10 cellular contexts compared by ENCODE assay signal in the genomic region with DNA sequence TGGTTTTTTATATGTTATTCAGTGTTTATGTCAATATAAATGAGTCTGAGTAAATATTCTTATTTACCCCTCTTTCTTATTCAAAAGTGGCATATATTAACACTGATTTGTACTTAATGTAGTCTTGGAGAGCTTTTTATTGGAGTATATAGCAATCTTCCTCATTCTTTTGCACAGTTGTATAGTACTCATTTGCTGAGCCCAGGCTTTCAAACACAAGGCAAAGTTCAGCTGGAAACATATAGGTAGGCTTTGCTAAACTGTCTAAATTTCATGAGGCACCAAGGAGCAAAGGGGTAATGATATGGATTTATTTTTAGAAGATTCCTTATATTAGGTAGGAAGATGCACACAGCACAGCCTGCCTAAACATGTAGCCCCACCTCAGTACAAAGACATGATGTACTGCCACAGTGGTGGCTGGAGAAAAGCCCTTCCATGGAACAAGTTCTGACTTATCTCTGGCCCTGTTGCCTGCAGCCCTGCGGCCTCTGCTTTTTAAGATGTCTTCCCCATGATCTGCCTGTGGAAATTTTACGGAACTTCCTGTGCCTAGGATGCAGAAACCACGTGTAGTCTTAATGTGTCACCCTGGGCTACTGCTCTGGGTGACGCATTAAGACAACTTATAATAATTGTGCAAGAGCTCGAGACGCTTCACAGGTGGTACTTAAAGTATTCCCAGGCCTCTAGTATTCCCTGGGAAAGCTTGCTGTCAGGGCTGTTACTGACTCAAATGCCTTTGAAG. TPM values are rescaled to one million over a fixed set of nuclear protein-coding genes. Genes with fewer than 3 reads are reported as not detected.
DNase-seq lines count a peak whose midpoint lies in the region; ATAC-seq and TF ChIP-seq lines count a peak whose summit lies in the region.
"Had no signal": no experiment of that assay in that cellular context is flagged by ENCODE, and none has a peak within 500 bp of the region (broad histone marks: within the 10 kb centered on the region; RNA-seq: fewer than 3 reads in every experiment).

No MANE protein-coding gene starts in this region.

- peak overlapping the region; percentile 86 for H3K27ac ChIP-seq in HL-60 (replicated peaks)
- peak overlapping the region; percentile 77 for H3K27ac ChIP-seq in RWPE2 (ENCODE audit: poor library complexity, severe bottlenecking)

- no peaks in the 10 kb centered on the region for H3K9me3 ChIP-seq in RWPE2 (ENCODE audit: severe bottlenecking)

- no peaks in the 10 kb centered on the region for H3K36me3 Mint-ChIP-seq in stimulated activated effector memory CD8-positive, alpha-beta T cell treated with anti-CD3 and anti-CD28 coated beads, Interleukin-12 subunit alpha, Interleukin-12 subunit beta, amount 100 ng/mL, for 72 hours

- DNase-seq in HL-60 (ENCODE audit: low read depth in 1 of 2, low spot score in 1 of 2) (peak; percentile 61 to 66), RWPE2 (ENCODE audit: low spot score) (no peak), NCI-H1048 (lab: John Stamatoyannopoulos, UW) (no peak), SHP77 treated with DMSO at 0.1 percent for 48 hours (lab: John Stamatoyannopoulos, UW) (no peak)
- DNase-seq in stimulated activated effector memory CD8-positive, alpha-beta T cell treated with anti-CD3 and anti-CD28 coated beads, Interleukin-12 subunit alpha, Interleukin-12 subunit beta, amount 100 ng/mL, for 72 hours (ENCODE audit: low spot score in 2 of 2), result peak in 1 of 2 donors; percentile 39
- DNase-seq: activated gamma-delta T cell treated with Interleukin-2 at 50 U/mL for 16 hours, Karpas-422, T-helper 9 cell had no signal

- H3K36me3 ChIP-seq in RWPE2 (ENCODE audit: low read depth), result no peaks in the 10 kb centered on the region

- H3K4me3 ChIP-seq in HL-60 (replicated peaks; ENCODE audit: insufficient read depth, low read length) (no peak overlapping the region), RWPE2 (ENCODE audit: severe bottlenecking) (no peak overlapping the region)

- H3K4me3 Mint-ChIP-seq in stimulated activated effector memory CD8-positive, alpha-beta T cell treated with anti-CD3 and anti-CD28 coated beads, Interleukin-12 subunit alpha, Interleukin-12 subunit beta, amount 100 ng/mL, for 72 hours, result no peak overlapping the region

- TF ChIP-seq CTCF in HL-60 (IDR thresholded peaks at IDR 0.05; ENCODE audit: insufficient read depth, low read length) (no peak), RWPE2 (IDR thresholded peaks at IDR 0.05; ENCODE audit: poor library complexity, severe bottlenecking) (no peak)

- peaks cover 90% of the 10 kb centered on the region for H3K4me1 Mint-ChIP-seq in stimulated activated effector memory CD8-positive, alpha-beta T cell treated with anti-CD3 and anti-CD28 coated beads, Interleukin-12 subunit alpha, Interleukin-12 subunit beta, amount 100 ng/mL, for 72 hours

- H3K9me3 Mint-ChIP-seq in stimulated activated effector memory CD8-positive, alpha-beta T cell treated with anti-CD3 and anti-CD28 coated beads, Interleukin-12 subunit alpha, Interleukin-12 subunit beta, amount 100 ng/mL, for 72 hours, result no peaks in the 10 kb centered on the region

- H3K27me3 ChIP-seq in HL-60 (ENCODE audit: insufficient read depth, poor library complexity, severe bottlenecking) (no peaks in the 10 kb centered on the region), RWPE2 (ENCODE audit: insufficient read depth, poor library complexity, severe bottlenecking) (no peaks in the 10 kb centered on the region)

- peak; percentile 72 for ATAC-seq in RWPE2 (ENCODE audit: low read depth)
- peak; percentile 79 for ATAC-seq in esophagus mucosa
- ATAC-seq in stimulated activated effector memory CD8-positive, alpha-beta T cell treated with anti-CD3 and anti-CD28 coated beads, Interleukin-12 subunit alpha, Interleukin-12 subunit beta, amount 100 ng/mL, for 72 hours, result no peak
- ATAC-seq in HG03039 (IDR thresholded peaks at IDR 0.05; ENCODE audit: unreplicated experiment), result no peak

- H3K4me1 ChIP-seq in RWPE2 (ENCODE audit: insufficient read depth, poor library complexity, severe bottlenecking), result peaks cover 45% of the 10 kb centered on the region

- peak overlapping the region; percentile 68 for H3K27ac Mint-ChIP-seq in stimulated activated effector memory CD8-positive, alpha-beta T cell treated with anti-CD3 and anti-CD28 coated beads, Interleukin-12 subunit alpha, Interleukin-12 subunit beta, amount 100 ng/mL, for 72 hours

RNA-seq across cellular contexts. Expression of a gene that starts 9.6 kb away (rescaled TPM):
- 144 TPM for total RNA-seq in esophagus mucosa

RNA-seq across cellular contexts. Expression of a gene that starts 56.9 kb away (rescaled TPM):
- total RNA-seq in esophagus mucosa, result 12.6 TPM

RNA-seq across cellular contexts. Expression of a gene that starts 57.3 kb away (rescaled TPM):
- 38.8 TPM for total RNA-seq in esophagus mucosa

Comparison
In these comparisons a context has a peak if more than half of its experiments do, and no peak if none do; other contexts are left out.
1. DNase-seq: peak in HL-60 (2 of 2); none in RWPE2 (single experiment), NCI-H1048 (single experiment) and SHP77 treated with DMSO at 0.1 percent for 48 hours (single experiment).
2. ATAC-seq: peak in RWPE2 (single experiment) and esophagus mucosa (single experiment); none in stimulated activated effector memory CD8-positive, alpha-beta T cell treated with anti-CD3 and anti-CD28 coated beads, Interleukin-12 subunit alpha, Interleukin-12 subunit beta, amount 100 ng/mL, for 72 hours (single experiment) and HG03039 (single experiment).